8 cellular contexts compared by ENCODE assay signal in genomic region chr16:88857728-88858339, GRCh38. TPM values are rescaled to one million over a fixed set of nuclear protein-coding genes. Genes with fewer than 3 reads are reported as not detected.
DNase-seq lines count a peak whose midpoint lies in the region; ATAC-seq and TF ChIP-seq lines count a peak whose summit lies in the region.

No MANE protein-coding gene starts in this region.

- H3K36me3 Mint-ChIP-seq in activated T-helper 1 cell treated with anti-CD3 and anti-CD28 coated beads, Interleukin-12 subunit alpha, Interleukin-12 subunit beta, Interleukin-2, Interleukin-4 antibody, amounts not matched to agents 30 ng/mL and 10 ng/mL and 1 ng/mL, durations not matched to agents 14 hours and 24 hours and 36 hours (ENCODE audit: low read depth) = peaks cover 8% of the 10 kb centered on the region

- H3K4me3 Mint-ChIP-seq in activated T-helper 1 cell treated with anti-CD3 and anti-CD28 coated beads, Interleukin-12 subunit alpha, Interleukin-12 subunit beta, Interleukin-2, Interleukin-4 antibody, amounts not matched to agents 30 ng/mL and 10 ng/mL and 1 ng/mL, durations not matched to agents 14 hours and 24 hours and 36 hours = peak overlapping the region; percentile 96

- no peaks in the 10 kb centered on the region for H3K27me3 Mint-ChIP-seq in activated T-helper 1 cell treated with anti-CD3 and anti-CD28 coated beads, Interleukin-12 subunit alpha, Interleukin-12 subunit beta, Interleukin-2, Interleukin-4 antibody, amounts not matched to agents 30 ng/mL and 10 ng/mL and 1 ng/mL, durations not matched to agents 14 hours and 24 hours and 36 hours (ENCODE audit: insufficient read depth)

- H3K4me2 ChIP-seq in neural cell (ENCODE audit: low read length) = peak overlapping the region; percentile 89

- ATAC-seq in HG03095 (IDR thresholded peaks at IDR 0.05; ENCODE audit: unreplicated experiment) = peak; percentile 44
- ATAC-seq in stimulated activated naive CD8-positive, alpha-beta T cell treated with anti-CD3 and anti-CD28 coated beads, Interleukin-15, Interleukin-2, amounts not matched to agents 100 U/mL and 50 U/mL, for 24 hours = peak; percentile 63
- ATAC-seq in GM21367 (IDR thresholded peaks at IDR 0.05; ENCODE audit: unreplicated experiment) = no peak

- peak; percentile 56 for TF ChIP-seq RAD21 in neural cell (conservative IDR thresholded peaks at IDR 0.05)

- H3K36me3 ChIP-seq in Peyer's patch (peaks cover 0 to 39% (median 0%) of the 10 kb centered on the region in 3 donors), neural cell (ENCODE audit: insufficient read depth, low read length) (no peaks in the 10 kb centered on the region)

- H3K9me3 ChIP-seq in Peyer's patch = no peaks in the 10 kb centered on the region
- H3K9me3 ChIP-seq in neural cell (ENCODE audit: low read length) = no peaks in the 10 kb centered on the region

- H3F3A ChIP-seq in neural cell (ENCODE audit: insufficient read depth, low read length, poor library complexity, severe bottlenecking) = no peaks in the 10 kb centered on the region

- peak; percentile 81 for TF ChIP-seq CTCF in GM12875 (IDR thresholded peaks at IDR 0.05; ENCODE audit: borderline replicate concordance, insufficient read depth, low read depth, low read length)
- TF ChIP-seq CTCF in Peyer's patch (IDR thresholded peaks at IDR 0.05) = peak; percentile 57 to 77 (median 70)
- peak; percentile 94 for TF ChIP-seq CTCF in fibroblast of pulmonary artery (IDR thresholded peaks at IDR 0.05; ENCODE audit: low read length, missing control alignments)
- peak; percentile 74 for TF ChIP-seq CTCF in neural cell (IDR thresholded peaks at IDR 0.05; ENCODE audit: poor library complexity, severe bottlenecking)

- H3K27me3 ChIP-seq in Peyer's patch (no peaks in the 10 kb centered on the region), neural cell (ENCODE audit: insufficient read depth, low read depth, low read length) (no peaks in the 10 kb centered on the region)

- H3K79me2 ChIP-seq in neural cell (replicated peaks; ENCODE audit: insufficient read depth, low read length) = no peaks in the 10 kb centered on the region

- H3K9ac ChIP-seq in neural cell (ENCODE audit: low read length) = peak overlapping the region; percentile 74

- no peak for TF ChIP-seq POLR2A in Peyer's patch (IDR thresholded peaks at IDR 0.05)

- H3K27ac ChIP-seq in Peyer's patch (peak overlapping the region; percentile 84 to 89 (median 86)), neural cell (ENCODE audit: low read length) (peak overlapping the region; percentile 48)

- peak overlapping the region; percentile 97 for H3K4me3 ChIP-seq in GM12875 (ENCODE audit: low read depth, low read length)
- peak overlapping the region; percentile 81 to 95 (median 93) for H3K4me3 ChIP-seq in Peyer's patch
- H3K4me3 ChIP-seq in fibroblast of pulmonary artery (replicated peaks; ENCODE audit: low read depth, low read length) = peak overlapping the region; percentile 99
- H3K4me3 ChIP-seq in neural cell (ENCODE audit: low read length) = peak overlapping the region; percentile 82

- peak overlapping the region; percentile 88 for H3K27ac Mint-ChIP-seq in activated T-helper 1 cell treated with anti-CD3 and anti-CD28 coated beads, Interleukin-12 subunit alpha, Interleukin-12 subunit beta, Interleukin-2, Interleukin-4 antibody, amounts not matched to agents 30 ng/mL and 10 ng/mL and 1 ng/mL, durations not matched to agents 14 hours and 24 hours and 36 hours

- TF ChIP-seq EP300 in neural cell (conservative IDR thresholded peaks at IDR 0.05; ENCODE audit: poor library complexity, severe bottlenecking) = no peak

- H2AFZ ChIP-seq in neural cell (ENCODE audit: low read depth, low read length) = peak overlapping the region; percentile 62

- peak; percentile 81 to 91 (median 86) for DNase-seq in Peyer's patch
- peak; percentile 64 for DNase-seq in activated T-helper 1 cell treated with anti-CD3 and anti-CD28 coated beads, Interleukin-12 subunit alpha, Interleukin-12 subunit beta, Interleukin-2, Interleukin-4 antibody, amounts not matched to agents 30 ng/mL and 10 ng/mL and 1 ng/mL, durations not matched to agents 14 hours and 24 hours and 36 hours (ENCODE audit: low spot score)
- DNase-seq in fibroblast of pulmonary artery (ENCODE audit: low read depth) = peak; percentile 83
- peak; percentile 81 for DNase-seq in stimulated activated naive CD8-positive, alpha-beta T cell treated with anti-CD3 and anti-CD28 coated beads, Interleukin-15, Interleukin-2, amounts not matched to agents 100 U/mL and 50 U/mL, for 24 hours

- intact Hi-C loops in activated T-helper 1 cell treated with anti-CD3 and anti-CD28 coated beads, Interleukin-12 subunit alpha, Interleukin-12 subunit beta, Interleukin-2, Interleukin-4 antibody, amounts not matched to agents 30 ng/mL and 10 ng/mL and 1 ng/mL, durations not matched to agents 14 hours and 24 hours and 36 hours (cut with micrococcal nuclease) = loop anchor here (1.0 to 5.0 kb wide), 15 partner anchors 42 to 633 kb away; partner anchors contain the start of genes ANKRD11, CDH15, CDT1 and CTU2

- no peaks in the 10 kb centered on the region for H4K20me1 ChIP-seq in neural cell (ENCODE audit: insufficient read depth)

- peaks cover 0 to 32% (median 14%) of the 10 kb centered on the region in 4 donors for H3K4me1 ChIP-seq in Peyer's patch

- no peaks in the 10 kb centered on the region for H3K9me3 Mint-ChIP-seq in activated T-helper 1 cell treated with anti-CD3 and anti-CD28 coated beads, Interleukin-12 subunit alpha, Interleukin-12 subunit beta, Interleukin-2, Interleukin-4 antibody, amounts not matched to agents 30 ng/mL and 10 ng/mL and 1 ng/mL, durations not matched to agents 14 hours and 24 hours and 36 hours

- no peaks in the 10 kb centered on the region for H3K9me2 ChIP-seq in neural cell (ENCODE audit: insufficient read depth, low read length)

- H3K4me1 Mint-ChIP-seq in activated T-helper 1 cell treated with anti-CD3 and anti-CD28 coated beads, Interleukin-12 subunit alpha, Interleukin-12 subunit beta, Interleukin-2, Interleukin-4 antibody, amounts not matched to agents 30 ng/mL and 10 ng/mL and 1 ng/mL, durations not matched to agents 14 hours and 24 hours and 36 hours (ENCODE audit: low read depth) = peaks cover 25% of the 10 kb centered on the region

TF ChIP-seq in neural cell, 6 proteins besides CTCF, POLR2A, EP300 and RAD21 (continues in another document):
- TF ChIP-seq TAF1 (IDR thresholded peaks at IDR 0.05; ENCODE audit: low read depth) = no peak
- TF ChIP-seq SMC3 (conservative IDR thresholded peaks at IDR 0.05; ENCODE audit: poor library complexity) = peak; percentile 67
- no peak for TF ChIP-seq REST (IDR thresholded peaks at IDR 0.05; ENCODE audit: borderline replicate concordance)

RNA-seq across cellular contexts. Expression of gene TRAPPC2L, which starts 0.9 kb away (rescaled TPM):
- 10 to 100 TPM; 20.4 to 47.9 (median 35.4) TPM for total RNA-seq in Peyer's patch
- total RNA-seq in activated T-helper 1 cell treated with anti-CD3 and anti-CD28 coated beads, Interleukin-12 subunit alpha, Interleukin-12 subunit beta, Interleukin-2, Interleukin-4 antibody, amounts not matched to agents 30 ng/mL and 10 ng/mL and 1 ng/mL, durations not matched to agents 14 hours and 24 hours and 36 hours = 63.1 and 65.4 TPM in 2 replicates
- 56.8 and 70.2 TPM in 2 replicates for polyA plus RNA-seq in neural cell
- polyA minus RNA-seq in neural cell = 35.1 and 37.7 TPM in 2 replicates

RNA-seq across cellular contexts. Expression of gene GALNS, which starts 1.1 kb away (rescaled TPM):
- total RNA-seq in Peyer's patch = 100 to 1,000 TPM in 3 of 4 donors, 10 to 100 TPM in 1; 46.4 to 180 (median 133) TPM
- total RNA-seq in activated T-helper 1 cell treated with anti-CD3 and anti-CD28 coated beads, Interleukin-12 subunit alpha, Interleukin-12 subunit beta, Interleukin-2, Interleukin-4 antibody, amounts not matched to agents 30 ng/mL and 10 ng/mL and 1 ng/mL, durations not matched to agents 14 hours and 24 hours and 36 hours = 21.9 and 23.8 TPM in 2 replicates
- 18.9 and 19.4 TPM in 2 replicates for polyA plus RNA-seq in neural cell
- 15.3 and 16.8 TPM in 2 replicates for polyA minus RNA-seq in neural cell

RNA-seq across cellular contexts. Expression of gene PABPN1L, which starts 8.6 kb away (rescaled TPM):
- not detected for total RNA-seq in Peyer's patch
- not detected in 2 replicates for total RNA-seq in activated T-helper 1 cell treated with anti-CD3 and anti-CD28 coated beads, Interleukin-12 subunit alpha, Interleukin-12 subunit beta, Interleukin-2, Interleukin-4 antibody, amounts not matched to agents 30 ng/mL and 10 ng/mL and 1 ng/mL, durations not matched to agents 14 hours and 24 hours and 36 hours
- polyA plus RNA-seq in neural cell = 0.20 and 0.48 TPM in 2 replicates
- polyA minus RNA-seq in neural cell = not detected in 2 replicates

RNA-seq across cellular contexts. Expression of gene APRT, which starts 46.1 kb away (rescaled TPM):
- total RNA-seq in Peyer's patch = 100 to 1,000 TPM; 109 to 190 (median 122) TPM
- total RNA-seq in activated T-helper 1 cell treated with anti-CD3 and anti-CD28 coated beads, Interleukin-12 subunit alpha, Interleukin-12 subunit beta, Interleukin-2, Interleukin-4 antibody, amounts not matched to agents 30 ng/mL and 10 ng/mL and 1 ng/mL, durations not matched to agents 14 hours and 24 hours and 36 hours = 301 and 303 TPM in 2 replicates
- 52.0 and 52.5 TPM in 2 replicates for polyA plus RNA-seq in neural cell
- 12.7 and 15.1 TPM in 2 replicates for polyA minus RNA-seq in neural cell

RNA-seq across cellular contexts. Expression of gene CDT1, which starts 54.2 kb away (rescaled TPM):
- total RNA-seq in Peyer's patch = 10 to 100 TPM in 2 of 4 donors, 1 to 10 TPM in 2; 7.9 to 28.1 (median 10.1) TPM
- total RNA-seq in activated T-helper 1 cell treated with anti-CD3 and anti-CD28 coated beads, Interleukin-12 subunit alpha, Interleukin-12 subunit beta, Interleukin-2, Interleukin-4 antibody, amounts not matched to agents 30 ng/mL and 10 ng/mL and 1 ng/mL, durations not matched to agents 14 hours and 24 hours and 36 hours = 95.4 and 97.3 TPM in 2 replicates
- 1.0 and 5.2 TPM in 2 replicates for polyA plus RNA-seq in neural cell
- 1.5 and 10.5 TPM in 2 replicates for polyA minus RNA-seq in neural cell
